Comparison of ENCODE assay signal across 29 cellular contexts in the genomic region with DNA sequence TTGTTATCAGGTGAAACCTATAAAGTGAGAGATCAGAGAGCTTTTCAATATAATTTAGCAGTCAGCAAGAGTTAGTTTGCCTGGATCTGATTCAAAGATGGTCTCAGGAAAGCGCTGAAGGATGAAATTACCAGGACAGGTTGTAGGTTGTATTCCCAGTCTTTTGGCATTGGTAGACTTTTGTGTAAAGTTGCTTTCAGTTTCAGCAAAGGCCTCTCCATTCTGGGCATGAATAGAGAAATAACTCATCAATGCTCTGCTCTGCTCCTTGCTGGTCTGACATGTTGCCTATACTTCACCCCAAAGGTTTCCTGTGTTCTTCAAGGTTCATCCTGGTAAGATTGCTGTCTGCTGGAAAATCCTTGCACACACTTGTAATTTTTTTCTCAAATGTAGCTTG.
"Had no signal": no experiment of that assay in that cellular context is flagged by ENCODE, and none has a peak within 500 bp of the region (broad histone marks: within the 10 kb centered on the region; RNA-seq: fewer than 3 reads in every experiment).

No MANE protein-coding gene starts in this region.

- H3K4me3 ChIP-seq: adrenal gland, body of pancreas, esophagus squamous epithelium, gastroesophageal sphincter, heart right ventricle had no signal

- H3K27me3 ChIP-seq: adrenal gland, body of pancreas, esophagus squamous epithelium, gastroesophageal sphincter, heart right ventricle had no signal

- H3K36me3 ChIP-seq: adrenal gland, esophagus squamous epithelium, gastroesophageal sphincter, heart right ventricle had no signal

- H3K27ac ChIP-seq: adrenal gland, body of pancreas, esophagus squamous epithelium, gastroesophageal sphincter, heart right ventricle had no signal

- ATAC-seq: activated naive CD8-positive, alpha-beta T cell treated with anti-CD3 and anti-CD28 coated beads, Interleukin-2, amount 50 U/mL, for 24 hours; body of pancreas; effector memory CD8-positive, alpha-beta T cell; gastroesophageal sphincter; heart right ventricle; T-helper 17 cell; WTC11 had no signal

- DNase-seq: activated CD4-positive, alpha-beta memory T cell treated with anti-CD3 and anti-CD28 coated beads, Interleukin-2, amount 10 ng/mL, durations not matched to agents 7 days and 5 days; activated CD4-positive, alpha-beta T cell treated with anti-CD3 and anti-CD28 coated beads for 1 hour; activated CD4-positive, alpha-beta T cell treated with anti-CD3 and anti-CD28 coated beads for 4 hours; activated CD4-positive, alpha-beta T cell treated with anti-CD3 and anti-CD28 coated beads, Interleukin-2, amount 10 ng/mL, durations not matched to agents 7 days and 5 days; activated CD4-positive, alpha-beta T cell treated with anti-CD3 and anti-CD28 coated beads, Interleukin-2, amount 50 U/mL, for 4 hours; activated CD8-positive, alpha-beta memory T cell treated with anti-CD3 and anti-CD28 coated beads for 24 hours; activated effector memory CD4-positive, alpha-beta T cell treated with anti-CD3 and anti-CD28 coated beads, Interleukin-2, amount 50 U/mL, for 16 hours; activated naive CD4-positive, alpha-beta T cell treated with anti-CD3 and anti-CD28 coated beads for 36 hours; activated naive CD8-positive, alpha-beta T cell treated with anti-CD3 and anti-CD28 coated beads for 36 hours; activated naive CD8-positive, alpha-beta T cell treated with anti-CD3 and anti-CD28 coated beads, Interleukin-2, amount 50 U/mL, for 24 hours; activated T-cell treated with anti-CD3 and anti-CD28 coated beads, Interleukin-2, amount 50 U/mL, for 48 hours; adrenal gland; amygdala; aorta; body of pancreas; caudate nucleus; cortex of kidney; dermis blood vessel endothelial cell; effector CD4-positive, alpha-beta T cell; effector memory CD8-positive, alpha-beta T cell; erythroblast; esophagus squamous epithelium; foreskin melanocyte; heart right ventricle; T-helper 1 cell; T-helper 17 cell; T1000 had no signal

- H3K9me3 ChIP-seq: adrenal gland, esophagus squamous epithelium, gastroesophageal sphincter had no signal
